Comparison of ENCODE assay signal across 1 cellular context in genomic region chr2:120177011-120177621, GRCh38.
TF ChIP-seq lines count a peak whose summit lies in the region.

No MANE protein-coding gene starts in this region.

TF ChIP-seq in GM23338, 12 proteins besides CTCF, POLR2A, EP300 and RAD21 (continued from another document):
- TF ChIP-seq REST (IDR thresholded peaks at IDR 0.05; ENCODE audit: unreplicated experiment) = no peak
